In genomic region chr11:73288873-73289707, GRCh38 we compare ENCODE assay signal across 8 cellular contexts. TPM values are rescaled to one million over a fixed set of nuclear protein-coding genes. Genes with fewer than 3 reads are reported as not detected.
A peak's percentile ranks its signal among the peaks of the same experiment; 100 is the strongest.
DNase-seq lines count a peak whose midpoint lies in the region; ATAC-seq, FAIRE-seq and TF ChIP-seq lines count a peak whose summit lies in the region.

No MANE protein-coding gene starts in this region.

- H3K9me3 ChIP-seq in neutrophil = no peaks in the 10 kb centered on the region

- intact Hi-C loops in activated naive CD4-positive, alpha-beta T cell treated with anti-CD3 and anti-CD28 coated beads for 36 hours (cut with micrococcal nuclease) = loop anchor here (1.0 to 10.0 kb wide), 2 partner anchors 74 to 104 kb away; partner anchors contain the start of gene P2RY2

- TF ChIP-seq CTCF in neutrophil (IDR thresholded peaks at IDR 0.05) = peak; percentile 89

- H3K36me3 Mint-ChIP-seq in activated naive CD4-positive, alpha-beta T cell treated with anti-CD3 and anti-CD28 coated beads for 36 hours (ENCODE audit: low read depth) = no peaks in the 10 kb centered on the region

- peaks cover 12% of the 10 kb centered on the region for H3K4me1 Mint-ChIP-seq in activated naive CD4-positive, alpha-beta T cell treated with anti-CD3 and anti-CD28 coated beads for 36 hours (ENCODE audit: low read depth)

- H3K4me1 ChIP-seq in neutrophil (ENCODE audit: control insufficient read depth in 1 of 2, insufficient read depth in 1 of 2, low read depth in 1 of 2, low read length in 1 of 2) = peaks cover 26 to 30% of the 10 kb centered on the region in 2 experiments

- peak; percentile 65 for ATAC-seq in GM21367 (IDR thresholded peaks at IDR 0.05; ENCODE audit: unreplicated experiment)

- no peaks in the 10 kb centered on the region for H3K27me3 ChIP-seq in neutrophil

- H3K27me3 Mint-ChIP-seq in activated naive CD4-positive, alpha-beta T cell treated with anti-CD3 and anti-CD28 coated beads for 36 hours (ENCODE audit: low read depth) = no peaks in the 10 kb centered on the region

- H3K27ac ChIP-seq in neutrophil = peak overlapping the region; percentile 87

- FAIRE-seq in HTR-8/SVneo (lab: Jason Lieb, UNC) = peak; percentile 99
- FAIRE-seq in frontal cortex (lab: Jason Lieb, UNC) = no peak
- FAIRE-seq in urothelium cell line (lab: Jason Lieb, UNC) = peak; percentile 63

- CTCF ChIA-PET in activated naive CD4-positive, alpha-beta T cell treated with anti-CD3 and anti-CD28 coated beads for 36 hours (lab: Charles Lee) = interaction anchor here (0.6 to 11.5 kb wide), 18 partner anchors 9 to 551 kb away, joined by 3 to 83 read pairs (median 4); partner anchors contain the start of gene ARHGEF17

- H3K27ac Mint-ChIP-seq in activated naive CD4-positive, alpha-beta T cell treated with anti-CD3 and anti-CD28 coated beads for 36 hours = no peak overlapping the region

- H3K4me3 Mint-ChIP-seq in activated naive CD4-positive, alpha-beta T cell treated with anti-CD3 and anti-CD28 coated beads for 36 hours = no peak overlapping the region

- H3K36me3 ChIP-seq in neutrophil = no peaks in the 10 kb centered on the region

- DNase-seq in DMS53 (lab: John Stamatoyannopoulos, UW) = peak; percentile 87
- DNase-seq in HTR-8/SVneo (ENCODE audit: insufficient read length, low spot score) = peak; percentile 92
- peak; percentile 76 for DNase-seq in activated naive CD4-positive, alpha-beta T cell treated with anti-CD3 and anti-CD28 coated beads for 36 hours
- DNase-seq in frontal cortex (ENCODE audit: low spot score in 2 of 2) = peak; percentile 63 to 89
- DNase-seq in urothelium cell line (ENCODE audit: low spot score) = peak; percentile 85

- H3K4me3 ChIP-seq in neutrophil (ENCODE audit: low read depth in 1 of 2, low read length in 1 of 2) = peak overlapping the region; percentile 53 to 65

- H3K9me3 Mint-ChIP-seq in activated naive CD4-positive, alpha-beta T cell treated with anti-CD3 and anti-CD28 coated beads for 36 hours = no peaks in the 10 kb centered on the region

TF ChIP-seq in PFSK-1, 5 proteins besides CTCF, POLR2A, EP300 and RAD21:
- peak; percentile 62 for TF ChIP-seq FOXP2 (optimal IDR thresholded peaks at IDR 0.05; ENCODE audit: borderline replicate concordance, extremely low read depth, extremely low read length, insufficient read depth)
- TF ChIP-seq SIN3A (IDR thresholded peaks at IDR 0.05; ENCODE audit: borderline replicate concordance, insufficient read depth, low read length) = peak; percentile 20; the same call in 1 of the 2 replicates
- no peak; the same call in 1 of the 2 replicates for TF ChIP-seq TAF1 (IDR thresholded peaks at IDR 0.05; ENCODE audit: borderline replicate concordance, insufficient read depth, low read length)
- TF ChIP-seq POLR2AphosphoS5 (IDR thresholded peaks at IDR 0.05; ENCODE audit: low read depth, low read length) = no peak

RNA-seq across cellular contexts. Expression of gene P2RY6, which starts 17.0 kb away (rescaled TPM):
- polyA plus RNA-seq in PFSK-1 (2012; ENCODE audit: insufficient read length, low read depth) = 0.33 TPM
- not detected for total RNA-seq in activated naive CD4-positive, alpha-beta T cell treated with anti-CD3 and anti-CD28 coated beads for 36 hours
- under 0.01 TPM for total RNA-seq in frontal cortex

RNA-seq across cellular contexts. Expression of gene ARHGEF17, which starts 19.0 kb away (rescaled TPM):
- 5.5 TPM for polyA plus RNA-seq in PFSK-1 (2012; ENCODE audit: insufficient read length, low read depth)
- under 1 TPM in 1 of 2 experiments, not detected in 1; 0.19 TPM for total RNA-seq in activated naive CD4-positive, alpha-beta T cell treated with anti-CD3 and anti-CD28 coated beads for 36 hours
- total RNA-seq in frontal cortex = 16.3 TPM

Comparison
In these comparisons a context has a peak if more than half of its experiments do, and no peak if none do; other contexts are left out.
1. Peak in every context shown above with its lines: DNase-seq, ATAC-seq, H3K4me3 ChIP-seq and H3K27ac ChIP-seq.
2. RNA of gene ARHGEF17, which starts 19.0 kb away (total RNA-seq): 16.3 TPM in frontal cortex (single experiment); 0.19 TPM in activated naive CD4-positive, alpha-beta T cell treated with anti-CD3 and anti-CD28 coated beads for 36 hours; every median in the first group is over 10 times any median in the second.